Comparison of ENCODE assay signal across 17 cellular contexts in genomic region chr1:1554550-1554925, GRCh38. TPM values are rescaled to one million over a fixed set of nuclear protein-coding genes. Genes with fewer than 3 reads are reported as not detected.
DNase-seq lines count a peak whose midpoint lies in the region; ATAC-seq and TF ChIP-seq lines count a peak whose summit lies in the region.
"Had no signal": no experiment of that assay in that cellular context is flagged by ENCODE, and none has a peak within 500 bp of the region (broad histone marks: within the 10 kb centered on the region; RNA-seq: fewer than 3 reads in every experiment).

No MANE protein-coding gene starts in this region.

- no peak for ATAC-seq in GM19452 (IDR thresholded peaks at IDR 0.05; ENCODE audit: unreplicated experiment)
- no peak for ATAC-seq in HG02884 (IDR thresholded peaks at IDR 0.05; ENCODE audit: unreplicated experiment)

- TF ChIP-seq CTCF in RWPE1 (conservative IDR thresholded peaks at IDR 0.05; ENCODE audit: low read depth), result no peak

- POLR2A ChIA-PET in RWPE1 (lab: Yijun Ruan, JAX; ENCODE audit: low non-redundant PET), result no interaction called here

- CTCF ChIA-PET in RWPE1 (lab: Yijun Ruan, JAX), result no interaction called here

- H3K4me3 ChIP-seq in esophagus (ENCODE audit: low read depth in 1 of 2, low read length in 2 of 2), result no peak overlapping the region
- H3K4me3 ChIP-seq: right atrium auricular region, thyroid gland had no signal

- no peaks in the 10 kb centered on the region for H3K27me3 ChIP-seq in esophagus (ENCODE audit: control insufficient read depth in 1 of 2, insufficient read depth in 2 of 2, low read length in 2 of 2)
- H3K27me3 ChIP-seq: right atrium auricular region, thyroid gland had no signal

- no peaks in the 10 kb centered on the region for H3K9me3 ChIP-seq in esophagus (ENCODE audit: control insufficient read depth in 2 of 2, insufficient read depth in 1 of 2, low read depth in 1 of 2, low read length in 1 of 2)
- H3K9me3 ChIP-seq: right atrium auricular region, thyroid gland had no signal

- H3K36me3 ChIP-seq in esophagus (ENCODE audit: control insufficient read depth in 2 of 2, insufficient read depth in 2 of 2, low read length in 1 of 2), result peaks cover 0 to 7% of the 10 kb centered on the region in 2 donors
- H3K36me3 ChIP-seq: right atrium auricular region, thyroid gland had no signal

- DNase-seq in Daoy (ENCODE audit: low read depth), result peak; percentile 36
- no peak for DNase-seq in RWPE1 (ENCODE audit: low spot score)
- peak; percentile 79 for DNase-seq in posterior vena cava (ENCODE audit: low spot score)
- DNase-seq in germinal center (ENCODE audit: low spot score), result no peak
- no peak for DNase-seq in NCI-H1694 treated with DMSO at 0.1 percent for 48 hours (lab: John Stamatoyannopoulos, UW)
- DNase-seq: activated CD4-positive, alpha-beta T cell treated with anti-CD3 and anti-CD28 coated beads, Interleukin-2, amount 10 ng/mL, durations not matched to agents 7 days and 5 days; cortex of kidney; KG1; NCI-H1092 treated with DMSO at 0.1 percent for 48 hours; NCI-H2081 treated with DMSO at 0.1 percent for 48 hours; RPMI8226; stimulated activated naive CD4-positive, alpha-beta T cell treated with Interleukin-2 at 50 U/mL for 16 hours had no signal

- H3K27ac ChIP-seq in RWPE1, result peak overlapping the region; percentile 67
- peak overlapping the region; percentile 14 to 81 for H3K27ac ChIP-seq in esophagus (ENCODE audit: low read depth in 2 of 2, low read length in 1 of 2)
- H3K27ac ChIP-seq: right atrium auricular region had no signal

- H3K4me1 ChIP-seq in esophagus (ENCODE audit: control insufficient read depth in 2 of 2, insufficient read depth in 2 of 2, low read length in 1 of 2), result peaks cover 0 to 14% of the 10 kb centered on the region in 2 donors

- intact Hi-C loops in posterior vena cava (cut with DNase I), result no loop called here

- 64 to 65% methylated on average over 13 of the region's 13 CpGs for WGBS in esophagus, 2 donors

RNA-seq across cellular contexts. Expression of gene TMEM240, which starts 14.1 kb away (rescaled TPM):
- total RNA-seq in Daoy (2014; rRNA removed; shearing (Covaris generic)), result 0.11 TPM in 1 of 2 replicates, not detected in the other
- polyA plus RNA-seq in esophagus, result 1 to 10 TPM; 2.1 to 3.1 TPM
- total RNA-seq in posterior vena cava, result 1 to 10 TPM; 3.9 to 7.8 TPM

RNA-seq across cellular contexts. Expression of gene SSU72, which starts 20.1 kb away (rescaled TPM):
- 67.3 and 71.3 TPM in 2 replicates for total RNA-seq in Daoy (2014; rRNA removed; shearing (Covaris generic))
- polyA plus RNA-seq in esophagus, result 10 to 100 TPM; 67.7 to 91.4 TPM
- 10 to 100 TPM; 60.7 to 66.0 TPM for total RNA-seq in posterior vena cava

RNA-seq across cellular contexts. Expression of gene ATAD3A, which starts 42.6 kb away (rescaled TPM):
- 85.1 and 85.4 TPM in 2 replicates for total RNA-seq in Daoy (2014; rRNA removed; shearing (Covaris generic))
- polyA plus RNA-seq in esophagus, result 10 to 100 TPM; 25.4 to 26.1 TPM
- total RNA-seq in posterior vena cava, result 10 to 100 TPM; 12.2 to 14.2 TPM

RNA-seq across cellular contexts. Expression of gene FNDC10, which starts 45.4 kb away (rescaled TPM):
- total RNA-seq in Daoy (2014; rRNA removed; shearing (Covaris generic)), result 1.8 TPM in 1 of 2 replicates, not detected in the other
- polyA plus RNA-seq in esophagus, result 1 to 10 TPM; 7.5 to 8.3 TPM
- total RNA-seq in posterior vena cava, result 1 to 10 TPM; 1.2 to 3.6 TPM

Comparison
In these comparisons a context has a peak if more than half of its experiments do, and no peak if none do; other contexts are left out.
1. DNase-seq: peak in Daoy (single experiment) and posterior vena cava (single experiment); none in RWPE1 (single experiment), germinal center (single experiment) and NCI-H1694 treated with DMSO at 0.1 percent for 48 hours (single experiment).